Comparison of ENCODE assay signal across 18 cellular contexts in the genomic region with DNA sequence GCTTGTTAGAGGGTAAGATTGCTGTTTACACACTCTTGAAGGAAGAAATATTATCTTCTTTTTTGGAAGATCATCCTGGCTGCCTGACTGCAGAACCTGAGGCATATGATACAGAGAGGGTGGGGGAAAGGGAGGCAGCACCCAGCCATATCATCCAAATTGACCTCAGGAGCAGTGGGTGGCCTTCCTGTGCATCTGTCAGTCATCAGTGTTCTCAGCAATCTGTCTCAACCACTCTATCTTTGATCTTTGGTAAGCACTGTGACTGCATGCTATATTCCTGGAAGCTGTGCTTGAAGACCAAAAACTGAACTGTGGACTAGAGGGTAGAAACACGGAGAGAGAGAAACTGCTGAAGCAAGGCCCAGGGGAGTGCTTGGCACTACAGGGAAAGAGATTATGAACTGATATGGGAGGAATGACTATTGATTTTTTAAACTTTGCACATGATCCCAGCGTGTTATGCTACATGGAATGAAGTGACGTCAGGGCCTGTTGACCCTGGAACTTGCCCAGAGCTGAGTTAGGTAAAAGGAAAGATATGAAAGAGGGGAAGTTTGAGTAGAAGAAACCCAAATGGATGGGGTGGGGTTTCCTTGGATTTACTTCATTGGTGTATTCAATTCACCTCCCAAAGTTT.
DNase-seq lines count a peak whose midpoint lies in the region; ATAC-seq and TF ChIP-seq lines count a peak whose summit lies in the region.
"Had no signal": no experiment of that assay in that cellular context is flagged by ENCODE, and none has a peak within 500 bp of the region (broad histone marks: within the 10 kb centered on the region; RNA-seq: fewer than 3 reads in every experiment).

No MANE protein-coding gene starts in this region.

- no peak overlapping the region for H2AFZ ChIP-seq in osteoblast (ENCODE audit: low read length)

- H3K79me2 ChIP-seq in osteoblast (ENCODE audit: insufficient read depth, low read length): no peaks in the 10 kb centered on the region

- intact Hi-C loops in lower lobe of right lung (cut with DNase I): no loop called here

- no peaks in the 10 kb centered on the region for H3K36me3 ChIP-seq in osteoblast (ENCODE audit: insufficient read depth, low read length)
- H3K36me3 ChIP-seq in lower lobe of right lung: no peaks in the 10 kb centered on the region

- peak; percentile 88 for ATAC-seq in left lobe of liver
- ATAC-seq in GM18873 (IDR thresholded peaks at IDR 0.05; ENCODE audit: low FRiP score, unreplicated experiment): no peak
- no peak for ATAC-seq in lower lobe of right lung

- H4K20me1 ChIP-seq in osteoblast (ENCODE audit: insufficient read depth, low read length): no peaks in the 10 kb centered on the region

- DNase-seq in NCI-H2171 treated with DMSO at 0.1 percent for 48 hours (lab: John Stamatoyannopoulos, UW): peak; percentile 53
- DNase-seq in NCI-H2171 (lab: John Stamatoyannopoulos, UW): no peak
- DNase-seq in left lobe of liver (ENCODE audit: low spot score): peak; percentile 84
- peak; percentile 18 for DNase-seq in osteoblast (ENCODE audit: insufficient read length, low spot score, missing footprints)
- DNase-seq in lower lobe of right lung: no peak
- DNase-seq in SHP77 (lab: John Stamatoyannopoulos, UW): no peak
- DNase-seq: 8988T, DMS79 treated with DMSO at 0.1 percent for 48 hours, GF-D8, HCEC 1CT, NCI-H1092, NCI-H1417 treated with DMSO at 0.1 percent for 48 hours, NCI-H187 treated with DMSO at 0.1 percent for 48 hours, NCI-H446, NCI-H526, Right ventricle myocardium superior, RPMI8226 had no signal

- no peaks in the 10 kb centered on the region for H3K4me1 ChIP-seq in osteoblast (ENCODE audit: insufficient read depth, low read length)
- H3K4me1 ChIP-seq in lower lobe of right lung: no peaks in the 10 kb centered on the region

- TF ChIP-seq CTCF in osteoblast (IDR thresholded peaks at IDR 0.05; ENCODE audit: extremely low read depth, low read depth, low read length): no peak
- TF ChIP-seq CTCF in lower lobe of right lung (IDR thresholded peaks at IDR 0.05): no peak

- H3K27ac ChIP-seq in osteoblast (ENCODE audit: low read depth, low read length) (no peak overlapping the region), lower lobe of right lung (no peak overlapping the region)

- no peak overlapping the region for H3K4me2 ChIP-seq in osteoblast (ENCODE audit: insufficient read depth, low read length)

- H3K9me3 ChIP-seq in osteoblast (ENCODE audit: low read depth, low read length) (peaks cover 7% of the 10 kb centered on the region), lower lobe of right lung (peaks cover 6% of the 10 kb centered on the region)

- no peaks in the 10 kb centered on the region for H3K27me3 ChIP-seq in osteoblast (ENCODE audit: insufficient read depth, low read length)
- H3K27me3 ChIP-seq in lower lobe of right lung (ENCODE audit: low read depth): no peaks in the 10 kb centered on the region

- H3K4me3 ChIP-seq in osteoblast (ENCODE audit: insufficient read depth, low read length) (no peak overlapping the region), lower lobe of right lung (no peak overlapping the region)

Comparison
In these comparisons a context has a peak if more than half of its experiments do, and no peak if none do; other contexts are left out.
1. DNase-seq: peak in NCI-H2171 treated with DMSO at 0.1 percent for 48 hours (single experiment), left lobe of liver (single experiment) and osteoblast (single experiment); none in NCI-H2171 (single experiment), lower lobe of right lung (single experiment) and SHP77 (0 of 2).